ENCODE assay signal across 8 cellular contexts in the genomic region with DNA sequence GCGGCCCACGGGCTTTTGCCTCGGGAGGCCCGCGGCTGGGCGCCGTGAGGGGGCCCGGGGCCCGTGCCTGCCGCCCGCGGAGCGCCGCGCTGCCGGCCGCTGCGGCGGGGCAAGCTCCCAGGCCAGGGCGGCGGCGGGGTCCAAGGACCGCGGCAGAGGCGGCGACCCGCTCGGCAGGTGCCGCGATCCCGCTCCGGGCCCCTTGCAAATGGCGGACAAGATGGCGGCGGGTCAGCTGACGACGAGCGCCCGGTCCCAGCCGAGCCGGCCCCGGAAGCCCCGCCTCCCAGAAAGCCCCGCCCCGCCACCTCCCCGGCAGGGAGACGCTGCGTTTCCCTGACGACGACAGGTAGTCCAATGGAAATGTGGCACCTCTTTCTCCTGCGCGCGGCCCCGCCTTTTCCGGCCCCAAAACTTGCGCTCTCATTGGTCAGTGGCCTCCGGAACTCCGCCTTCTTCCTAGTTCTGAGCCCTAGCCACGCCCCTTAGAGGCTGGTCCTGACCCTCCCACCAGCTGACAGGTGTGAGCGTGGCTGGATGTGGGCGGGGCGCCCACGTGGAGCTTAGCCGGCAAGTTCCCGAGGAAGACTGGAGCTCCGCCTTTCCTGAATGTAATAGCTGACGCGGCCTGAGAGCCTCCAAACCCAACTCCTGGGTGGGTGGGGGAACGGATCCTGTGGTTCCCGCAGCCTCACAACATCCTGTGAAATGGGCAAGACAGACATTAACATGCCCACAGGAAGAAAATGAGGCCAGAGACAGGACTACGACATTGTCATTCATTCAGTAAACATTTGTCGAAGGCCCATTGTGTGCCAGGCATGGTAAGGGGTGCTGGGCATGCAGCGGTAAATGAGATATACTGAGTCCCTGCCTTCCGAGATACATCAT. TPM values are rescaled to one million over a fixed set of nuclear protein-coding genes. Genes with fewer than 3 reads are reported as not detected.
DNase-seq lines count a peak whose midpoint lies in the region; ATAC-seq, FAIRE-seq and TF ChIP-seq lines count a peak whose summit lies in the region.

AP3D1 (minus strand) TSS at position 228 of the 891 bp plus-strand sequence. CDS start 232 bp downstream, outside the sequence.

- peak; percentile 86 for FAIRE-seq in keratinocyte (lab: Jason Lieb, UNC)

- H3K9me3 ChIP-seq in keratinocyte (ENCODE audit: control insufficient read depth, low read depth, low read length), result no peaks in the 10 kb centered on the region

- H2AFZ ChIP-seq in keratinocyte (ENCODE audit: control insufficient read depth, low read length), result peak within 1 kb of the TSS; percentile 42

- H3K4me3 Mint-ChIP-seq in chondrocyte (ENCODE audit: unreplicated experiment), result peak within 1 kb of the TSS; percentile 87

- no peaks in the 10 kb centered on the region for H3K27me3 ChIP-seq in keratinocyte (ENCODE audit: control insufficient read depth, extremely low read depth, insufficient read depth, low read length)

- peaks cover 44% of the 10 kb centered on the region for H3K79me2 ChIP-seq in keratinocyte (ENCODE audit: control insufficient read depth, insufficient read depth, low read length)

- H4K20me1 ChIP-seq in keratinocyte (ENCODE audit: control insufficient read depth, extremely low read depth, insufficient read depth, low read length), result peaks cover 10% of the 10 kb centered on the region

- TF ChIP-seq POLR2A in GM19193 (IDR thresholded peaks at IDR 0.05; ENCODE audit: extremely low read depth, insufficient read depth, insufficient read length), result peak; percentile 62

- peak within 1 kb of the TSS; percentile 89 for H3K27ac ChIP-seq in keratinocyte (ENCODE audit: control insufficient read depth, insufficient read depth, low read length)

- peaks cover 46% of the 10 kb centered on the region for H3K4me1 Mint-ChIP-seq in chondrocyte (ENCODE audit: low read depth)

- H3K4me3 ChIP-seq in keratinocyte (ENCODE audit: control insufficient read depth in 2 of 3, extremely low read depth in 1 of 3, insufficient read depth in 2 of 3, low read depth in 1 of 3, low read length in 3 of 3), result peak within 1 kb of the TSS; percentile 72 to 99 (median 90)

- ATAC-seq in HG03439 (IDR thresholded peaks at IDR 0.05; ENCODE audit: unreplicated experiment), result peak; percentile 90

- dilution Hi-C loops in keratinocyte (cut with MboI; ENCODE audit: extremely low pct_ligation_motif_present, low sequenced_read_pairs), result no loop called here

- H3K27ac Mint-ChIP-seq in chondrocyte (ENCODE audit: unreplicated experiment), result peak within 1 kb of the TSS; percentile 91

- no peak for TF ChIP-seq CTCF in chondrocyte (IDR thresholded peaks at IDR 0.05)
- TF ChIP-seq CTCF in keratinocyte (optimal IDR thresholded peaks at IDR 0.05 in 1 of 3, IDR thresholded peaks at IDR 0.05 in 1 of 3, conservative IDR thresholded peaks at IDR 0.05 in 1 of 3; ENCODE audit: extremely low read depth in 1 of 3, insufficient read depth in 2 of 3, low read length in 3 of 3), result no peak

- no peaks in the 10 kb centered on the region for H3K36me3 Mint-ChIP-seq in chondrocyte (ENCODE audit: low read depth)

- peaks cover 4% of the 10 kb centered on the region for H3K9me1 ChIP-seq in keratinocyte (ENCODE audit: control insufficient read depth, extremely low read depth, insufficient read depth, low read length)

- H3K9me3 Mint-ChIP-seq in chondrocyte (ENCODE audit: low read depth), result no peaks in the 10 kb centered on the region

- H3K9ac ChIP-seq in keratinocyte (ENCODE audit: control insufficient read depth, extremely low read depth, insufficient read depth, low read length), result peak within 1 kb of the TSS; percentile 94

- DNase-seq in AML-193 (lab: John Stamatoyannopoulos, UW), result peak; percentile 98 to 99
- DNase-seq in NCI-H510A treated with DMSO at 0.1 percent for 48 hours (lab: John Stamatoyannopoulos, UW), result peak; percentile 96
- peak; percentile 100 for DNase-seq in activated CD4-positive, alpha-beta T cell treated with anti-CD3 and anti-CD28 coated beads for 24 hours (ENCODE audit: low read depth in 2 of 2)
- peak; percentile 100 for DNase-seq in chondrocyte (ENCODE audit: low spot score)
- peak; percentile 99 for DNase-seq in keratinocyte (ENCODE audit: low read depth, low spot score)
- peak; percentile 100 for DNase-seq in stimulated activated CD4-positive, alpha-beta T cell treated with anti-CD3 and anti-CD28 coated beads, Interleukin-15, amount 100 ng/mL, for 1 hour (ENCODE audit: low read depth in 1 of 2, low spot score in 1 of 2)

- peaks cover 23% of the 10 kb centered on the region for H3K4me1 ChIP-seq in keratinocyte (ENCODE audit: control insufficient read depth, extremely low read depth, insufficient read depth, low read length)

- no peaks in the 10 kb centered on the region for H3K27me3 Mint-ChIP-seq in chondrocyte (ENCODE audit: low read depth)

- H3K4me2 ChIP-seq in keratinocyte (ENCODE audit: control insufficient read depth, extremely low read depth, insufficient read depth, low read depth, low read length), result peak within 1 kb of the TSS; percentile 98

- peaks cover 2 to 4% of the 10 kb centered on the region in 2 experiments for H3K36me3 ChIP-seq in keratinocyte (ENCODE audit: control insufficient read depth in 2 of 2, extremely low read depth in 1 of 2, insufficient read depth in 2 of 2, low read length in 2 of 2)

RNA-seq across cellular contexts. Expression of gene AP3D1, which starts in this region (rescaled TPM):
- 139 to 157 TPM (median 144 TPM) in 3 replicates for total RNA-seq in chondrocyte
- polyA plus RNA-seq in keratinocyte, result 51.1 to 108 TPM (median 56.1 TPM) in 3 replicates
- 61.5 TPM for polyA plus RNA-seq in keratinocyte (2011; ENCODE audit: low read depth)
- polyA plus RNA-seq in keratinocyte (2011; cell fraction: cytosol; rRNA removed), result 89.9 and 126 TPM in 2 replicates
- 163 and 205 TPM in 2 replicates for polyA plus RNA-seq in keratinocyte (2011; cell fraction: nucleus; rRNA removed)
- 66.6 and 121 TPM in 2 replicates for polyA plus RNA-seq in keratinocyte (2012; ENCODE audit: low replicate concordance)
- polyA minus RNA-seq in keratinocyte, result 113 to 554 TPM (median 119 TPM) in 3 replicates
- 91.5 TPM for polyA minus RNA-seq in keratinocyte (2011; cell fraction: cytosol; rRNA and poly(A)+ RNA removed)
- 90.5 and 127 TPM in 2 replicates for polyA minus RNA-seq in keratinocyte (2011; cell fraction: nucleus; rRNA and poly(A)+ RNA removed)

Comparison
In these comparisons a context has a peak if more than half of its experiments do, and no peak if none do; other contexts are left out.
1. Peak in every context shown above with its lines: DNase-seq, ATAC-seq, H3K4me3 ChIP-seq and H3K27ac ChIP-seq.